Comparison of ENCODE assay signal across 8 cellular contexts in the genomic region with DNA sequence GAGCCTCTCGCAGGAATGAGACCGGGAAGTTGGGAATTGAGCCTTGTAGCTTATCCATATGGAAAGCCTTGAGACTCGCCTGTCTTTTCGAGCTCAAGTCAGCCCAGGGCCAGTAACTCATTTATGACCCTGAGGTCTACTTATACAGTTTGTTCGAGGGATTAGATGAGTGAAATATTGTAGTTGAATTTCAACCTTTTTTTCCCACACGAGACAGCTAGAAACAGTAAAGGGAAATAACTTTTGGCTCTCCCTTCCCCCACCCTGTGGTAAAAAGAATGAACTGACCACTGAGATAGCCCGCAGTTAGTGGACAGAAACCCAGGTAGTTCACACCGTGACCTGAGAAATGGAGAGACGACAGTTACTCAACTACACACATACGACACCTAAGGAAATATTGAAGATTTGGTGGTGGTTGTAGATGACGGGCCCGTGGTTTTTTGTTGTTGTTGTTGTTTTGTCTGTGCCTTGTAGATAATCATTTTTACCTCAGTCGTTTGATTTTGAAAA. TPM values are rescaled to one million over a fixed set of nuclear protein-coding genes. Genes with fewer than 3 reads are reported as not detected.
A peak's percentile ranks its signal among the peaks of the same experiment; 100 is the strongest.
DNase-seq lines count a peak whose midpoint lies in the region; ATAC-seq and TF ChIP-seq lines count a peak whose summit lies in the region.

No MANE protein-coding gene starts in this region.

- H3K27me3 ChIP-seq in HUES6 (ENCODE audit: control insufficient read depth, insufficient read depth, low read length) (no peaks in the 10 kb centered on the region), iPS-18a (ENCODE audit: control insufficient read depth, insufficient read depth, low read length) (no peaks in the 10 kb centered on the region)

- peaks cover 33% of the 10 kb centered on the region for H3K4me1 Mint-ChIP-seq in CD14-positive monocyte
- H3K4me1 Mint-ChIP-seq in stimulated activated memory B cell treated with anti-CD40 and anti-IgM and Interleukin-4, amounts not matched to agents 10 μg/mL and 1 μg/mL and 100 μg/mL, for 72 hours: peaks cover 49% of the 10 kb centered on the region

- H3K27ac ChIP-seq in HUES6 (ENCODE audit: low read depth, low read length): peak overlapping the region; percentile 90
- H3K27ac ChIP-seq in iPS-18a (ENCODE audit: low read length): peak overlapping the region; percentile 6

- peak overlapping the region; percentile 85 to 91 for H3K4me3 Mint-ChIP-seq in CD14-positive monocyte
- peak overlapping the region; percentile 89 for H3K4me3 Mint-ChIP-seq in stimulated activated memory B cell treated with anti-CD40 and anti-IgM and Interleukin-4, amounts not matched to agents 10 μg/mL and 1 μg/mL and 100 μg/mL, for 72 hours

- H3K27ac Mint-ChIP-seq in CD14-positive monocyte: peak overlapping the region; percentile 92 to 98 (median 96)
- peak overlapping the region; percentile 93 to 95 for H3K27ac Mint-ChIP-seq in activated naive CD4-positive, alpha-beta T cell treated with anti-CD3 and anti-CD28 coated beads, Interleukin-2, amount 50 U/mL, for 72 hours
- H3K27ac Mint-ChIP-seq in stimulated activated memory B cell treated with anti-CD40 and anti-IgM and Interleukin-4, amounts not matched to agents 10 μg/mL and 1 μg/mL and 100 μg/mL, for 72 hours: peak overlapping the region; percentile 87

- DNase-seq in CD14-positive monocyte (ENCODE audit: low spot score) (no peak), AML-193 (lab: John Stamatoyannopoulos, UW) (no peak)
- no peak for DNase-seq in activated naive CD4-positive, alpha-beta T cell treated with anti-CD3 and anti-CD28 coated beads, Interleukin-2, amount 50 U/mL, for 72 hours (ENCODE audit: low spot score in 2 of 2)

- intact Hi-C loops in CD14-positive monocyte (cut with micrococcal nuclease): loop anchor here (5.0 to 10.0 kb wide), 4 partner anchors 110 to 253 kb away; a partner anchor contains a TSS

- no peaks in the 10 kb centered on the region for H3K9me3 Mint-ChIP-seq in CD14-positive monocyte
- no peaks in the 10 kb centered on the region for H3K9me3 Mint-ChIP-seq in activated naive CD4-positive, alpha-beta T cell treated with anti-CD3 and anti-CD28 coated beads, Interleukin-2, amount 50 U/mL, for 72 hours
- H3K9me3 Mint-ChIP-seq in stimulated activated memory B cell treated with anti-CD40 and anti-IgM and Interleukin-4, amounts not matched to agents 10 μg/mL and 1 μg/mL and 100 μg/mL, for 72 hours: no peaks in the 10 kb centered on the region

- peaks cover 23 to 32% of the 10 kb centered on the region in 2 donors for H3K36me3 Mint-ChIP-seq in CD14-positive monocyte
- peaks cover 30 to 45% of the 10 kb centered on the region in 2 donors for H3K36me3 Mint-ChIP-seq in activated naive CD4-positive, alpha-beta T cell treated with anti-CD3 and anti-CD28 coated beads, Interleukin-2, amount 50 U/mL, for 72 hours
- peaks cover 18% of the 10 kb centered on the region for H3K36me3 Mint-ChIP-seq in stimulated activated memory B cell treated with anti-CD40 and anti-IgM and Interleukin-4, amounts not matched to agents 10 μg/mL and 1 μg/mL and 100 μg/mL, for 72 hours

- H3K4me3 ChIP-seq in HUES6 (ENCODE audit: low read depth, low read length) (peak overlapping the region; percentile 82), iPS-18a (ENCODE audit: low read length) (peak overlapping the region; percentile 76)

- TF ChIP-seq CTCF in CD14-positive monocyte (IDR thresholded peaks at IDR 0.05): peak; percentile 11

- H3K27me3 Mint-ChIP-seq in CD14-positive monocyte (ENCODE audit: low read depth in 3 of 3): no peaks in the 10 kb centered on the region
- H3K27me3 Mint-ChIP-seq in stimulated activated memory B cell treated with anti-CD40 and anti-IgM and Interleukin-4, amounts not matched to agents 10 μg/mL and 1 μg/mL and 100 μg/mL, for 72 hours: no peaks in the 10 kb centered on the region

- ATAC-seq in activated naive CD4-positive, alpha-beta T cell treated with anti-CD3 and anti-CD28 coated beads, Interleukin-2, amount 50 U/mL, for 72 hours: no peak
- no peak for ATAC-seq in stimulated activated memory B cell treated with anti-CD40 and anti-IgM and Interleukin-4, amounts not matched to agents 10 μg/mL and 1 μg/mL and 100 μg/mL, for 72 hours
- ATAC-seq in HG02870 (IDR thresholded peaks at IDR 0.05; ENCODE audit: unreplicated experiment): no peak
- ATAC-seq in HG03095 (IDR thresholded peaks at IDR 0.05; ENCODE audit: unreplicated experiment): no peak

- peaks cover 7% of the 10 kb centered on the region; the same call in 1 of the 2 replicates for H3K4me1 ChIP-seq in HUES6 (ENCODE audit: control insufficient read depth, insufficient read depth, low read length)
- no peaks in the 10 kb centered on the region for H3K4me1 ChIP-seq in iPS-18a (ENCODE audit: control insufficient read depth, low read depth, low read length)

- peaks cover 27% of the 10 kb centered on the region for H3K36me3 ChIP-seq in HUES6 (ENCODE audit: control insufficient read depth, insufficient read depth, low read length)
- H3K36me3 ChIP-seq in iPS-18a (ENCODE audit: control insufficient read depth, low read depth, low read length): peaks cover 16% of the 10 kb centered on the region

- H3K9me3 ChIP-seq in HUES6 (ENCODE audit: control insufficient read depth, insufficient read depth, low read depth, low read length): no peaks in the 10 kb centered on the region
- no peaks in the 10 kb centered on the region for H3K9me3 ChIP-seq in iPS-18a (ENCODE audit: control insufficient read depth, low read depth, low read length)

- H3K9ac ChIP-seq in HUES6 (ENCODE audit: low read length) (peak overlapping the region; percentile 93), iPS-18a (ENCODE audit: low read length) (peak overlapping the region; percentile 90)

RNA-seq across cellular contexts. Expression of a gene that starts 0.8 kb away (rescaled TPM):
- polyA plus RNA-seq in CD14-positive monocyte: 10 to 100 TPM in 1 of 2 donors, 1 to 10 TPM in 1; 9.7 to 13.5 TPM
- total RNA-seq in activated naive CD4-positive, alpha-beta T cell treated with anti-CD3 and anti-CD28 coated beads, Interleukin-2, amount 50 U/mL, for 72 hours: 10 to 100 TPM; 74.8 to 78.0 TPM
